ENCODE assay signal across 11 cellular contexts in genomic region chr15:50602028-50602427, GRCh38. TPM values are rescaled to one million over a fixed set of nuclear protein-coding genes. Genes with fewer than 3 reads are reported as not detected.
"Had no signal": no experiment of that assay in that cellular context is flagged by ENCODE, and none has a peak within 500 bp of the region (broad histone marks: within the 10 kb centered on the region; RNA-seq: fewer than 3 reads in every experiment).

No MANE protein-coding gene starts in this region.

RNA-seq across cellular contexts. Expression of gene USP50, which starts 55.6 kb away (rescaled TPM):
- total RNA-seq: naive thymus-derived CD8-positive, alpha-beta T cell; natural killer cell treated with Interleukin-12 subunit alpha and Interleukin-12 subunit beta and Interleukin-15 and Interleukin-18, amount 100 ng/mL, for 72 hours; right atrium auricular region; sigmoid colon; skeletal muscle tissue; smooth muscle cell had no signal
- polyA plus RNA-seq: ovary, pancreas, right cardiac atrium, sigmoid colon, small intestine, smooth muscle cell, spleen had no signal
